In the genomic region with DNA sequence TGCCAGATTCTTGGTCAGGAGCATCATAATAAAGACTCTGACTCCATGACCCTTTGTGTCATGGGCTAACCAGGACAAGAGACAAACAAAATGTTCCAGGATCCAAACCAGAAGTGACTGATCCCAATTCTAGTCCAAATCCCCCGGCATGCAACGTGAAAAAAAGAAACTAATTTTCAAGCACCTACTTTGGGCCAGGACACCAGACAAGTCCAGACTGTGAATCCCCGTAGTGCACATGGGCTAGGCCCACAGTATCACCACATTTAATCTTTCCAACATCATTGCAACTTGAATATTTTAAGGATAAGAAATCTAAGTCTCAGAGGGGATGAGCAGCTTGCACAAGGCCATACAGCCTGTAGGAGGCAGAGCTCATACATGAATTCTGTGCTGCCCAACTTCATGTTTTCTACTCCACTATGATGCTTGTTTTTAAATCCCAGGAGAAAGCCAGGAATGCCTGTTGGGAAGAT, we compare ENCODE assay signal across 20 cellular contexts.
DNase-seq lines count a peak whose midpoint lies in the region; ATAC-seq and TF ChIP-seq lines count a peak whose summit lies in the region.
"Had no signal": no experiment of that assay in that cellular context is flagged by ENCODE, and none has a peak within 500 bp of the region (broad histone marks: within the 10 kb centered on the region; RNA-seq: fewer than 3 reads in every experiment).

No MANE protein-coding gene starts in this region.

- H3K27ac ChIP-seq in HCT116 (ENCODE audit: low read depth, low read length) = no peak overlapping the region
- peak overlapping the region in 1 of 4 donors; percentile 19 for H3K27ac ChIP-seq in gastroesophageal sphincter
- H3K27ac ChIP-seq in gastrocnemius medialis = peak overlapping the region in 2 of 4 donors; percentile 13 to 28
- H3K27ac ChIP-seq: BLaER1 treated with 17β-estradiol and CSF1 and Interleukin-3, amounts not matched to agents 10 nM and 100 nM; PC-9 had no signal

- no peak overlapping the region for H2AFZ ChIP-seq in HCT116 (ENCODE audit: low read depth, low read length, poor library complexity, severe bottlenecking)
- H2AFZ ChIP-seq: PC-9 had no signal

- RAD21 ChIA-PET in HCT116 (lab: Charles Lee; ENCODE audit: low non-redundant PET in 1 of 2, low total read pairs in 2 of 2, uncharacterized antibody in 2 of 2, unreplicated experiment in 2 of 2) = no interaction called here

- H3K36me3 Mint-ChIP-seq in activated T-cell treated with anti-CD3 and anti-CD28 coated beads, Interleukin-2, amount 50 U/mL, for 4 hours (ENCODE audit: insufficient read depth) = no peaks in the 10 kb centered on the region
- H3K36me3 Mint-ChIP-seq: natural killer cell treated with Interleukin-12 subunit alpha and Interleukin-12 subunit beta and Interleukin-15 and Interleukin-18, amount 100 ng/mL, for 72 hours had no signal

- no peaks in the 10 kb centered on the region for H3K4me1 Mint-ChIP-seq in activated T-cell treated with anti-CD3 and anti-CD28 coated beads, Interleukin-2, amount 50 U/mL, for 4 hours (ENCODE audit: low read depth)
- H3K4me1 Mint-ChIP-seq: activated CD4-positive, alpha-beta memory T cell treated with anti-CD3 and anti-CD28 coated beads, Interleukin-2, amount 10 ng/mL, durations not matched to agents 7 days and 5 days; central memory CD8-positive, alpha-beta T cell had no signal

- ATAC-seq in HCT116 (no peak), gastroesophageal sphincter (peak; percentile 80), gastrocnemius medialis (peak; percentile 70 to 74), GM21390 (IDR thresholded peaks at IDR 0.05; ENCODE audit: unreplicated experiment) (no peak)
- no peak for ATAC-seq in activated T-cell treated with anti-CD3 and anti-CD28 coated beads, Interleukin-2, amount 50 U/mL, for 4 hours
- ATAC-seq: effector memory CD8-positive, alpha-beta T cell; natural killer cell treated with Interleukin-12 subunit alpha and Interleukin-12 subunit beta and Interleukin-15 and Interleukin-18, amount 100 ng/mL, for 72 hours; right cardiac atrium had no signal

- peak in 2 of 3 experiments; percentile 20 to 36; a peak in 2 of 6 replicates for TF ChIP-seq CTCF in HCT116 (IDR thresholded peaks at IDR 0.05 in 2 of 3, conservative IDR thresholded peaks at IDR 0.05 in 1 of 3; ENCODE audit: borderline replicate concordance in 1 of 3, insufficient read depth in 1 of 3, low read depth in 2 of 3, low read length in 2 of 3)
- peak in 1 of 4 experiments; percentile 6 for TF ChIP-seq CTCF in gastroesophageal sphincter (IDR thresholded peaks at IDR 0.05)
- TF ChIP-seq CTCF in gastrocnemius medialis (IDR thresholded peaks at IDR 0.05 in 4 of 5, conservative IDR thresholded peaks at IDR 0.05 in 1 of 5) = no peak
- TF ChIP-seq CTCF in GM10266 (IDR thresholded peaks at IDR 0.05; ENCODE audit: control insufficient read depth, insufficient read depth, low read depth, missing control alignments) = no peak

- in situ Hi-C loops in gastrocnemius medialis (cut with MboI; ENCODE audit: low sequenced_read_pairs in 4 of 4) = no loop called here

- H3K79me2 ChIP-seq in HCT116 (ENCODE audit: insufficient read depth, low read length) = no peaks in the 10 kb centered on the region

- H3K9me3 ChIP-seq in HCT116 (ENCODE audit: control insufficient read depth in 1 of 2, insufficient read depth in 1 of 2, low read depth in 1 of 2, low read length in 2 of 2) = no peaks in the 10 kb centered on the region
- H3K9me3 ChIP-seq in gastroesophageal sphincter = no peaks in the 10 kb centered on the region
- H3K9me3 ChIP-seq in gastrocnemius medialis = no peaks in the 10 kb centered on the region
- H3K9me3 ChIP-seq: adrenal gland had no signal

- POLR2A ChIA-PET in HCT116 (lab: Charles Lee) = no interaction called here

- no peak overlapping the region for H3K4me3 ChIP-seq in HCT116 (replicated peaks in 1 of 2; ENCODE audit: low read depth in 1 of 2, low read length in 2 of 2)
- H3K4me3 ChIP-seq in gastroesophageal sphincter = no peak overlapping the region
- no peak overlapping the region for H3K4me3 ChIP-seq in gastrocnemius medialis
- H3K4me3 ChIP-seq: adrenal gland; BLaER1 treated with 17β-estradiol and CSF1 and Interleukin-3, amounts not matched to agents 10 nM and 100 nM; PC-9 had no signal

- no peaks in the 10 kb centered on the region for H3K36me3 ChIP-seq in HCT116 (ENCODE audit: control insufficient read depth in 1 of 2, insufficient read depth in 2 of 2, low read length in 2 of 2)
- H3K36me3 ChIP-seq in gastroesophageal sphincter = no peaks in the 10 kb centered on the region
- H3K36me3 ChIP-seq in gastrocnemius medialis = no peaks in the 10 kb centered on the region
- H3K36me3 ChIP-seq: adrenal gland; BLaER1 treated with 17β-estradiol and CSF1 and Interleukin-3, amounts not matched to agents 10 nM and 100 nM had no signal

- peak; percentile 1 for DNase-seq in EH (ENCODE audit: low read depth)
- DNase-seq in HCT116 (ENCODE audit: low read depth, low spot score) = no peak
- peak; percentile 24 to 67 for DNase-seq in gastrocnemius medialis
- no peak for DNase-seq in GM10266 (ENCODE audit: extremely low spot score)
- no peak for DNase-seq in NCI-H524 treated with DMSO at 0.1 percent for 48 hours (lab: John Stamatoyannopoulos, UW)
- no peak for DNase-seq in activated T-cell treated with anti-CD3 and anti-CD28 coated beads, Interleukin-2, amount 50 U/mL, for 4 hours
- DNase-seq: activated CD4-positive, alpha-beta memory T cell treated with anti-CD3 and anti-CD28 coated beads, Interleukin-2, amount 10 ng/mL, durations not matched to agents 7 days and 5 days; adrenal gland; DMS79 treated with DMSO at 0.1 percent for 48 hours; effector memory CD8-positive, alpha-beta T cell; NCI-H1092; NCI-H226; PC-9; right cardiac atrium; stimulated activated CD4-positive, alpha-beta T cell treated with anti-CD3 and anti-CD28 coated beads, Interleukin-1b, Interleukin-23, amount 100 ng/mL, for 48 hours had no signal

- no peak overlapping the region for H3K4me3 Mint-ChIP-seq in activated T-cell treated with anti-CD3 and anti-CD28 coated beads, Interleukin-2, amount 50 U/mL, for 4 hours
- H3K4me3 Mint-ChIP-seq: activated CD4-positive, alpha-beta memory T cell treated with anti-CD3 and anti-CD28 coated beads, Interleukin-2, amount 10 ng/mL, durations not matched to agents 7 days and 5 days; central memory CD8-positive, alpha-beta T cell; effector memory CD8-positive, alpha-beta T cell; natural killer cell treated with Interleukin-12 subunit alpha and Interleukin-12 subunit beta and Interleukin-15 and Interleukin-18, amount 100 ng/mL, for 72 hours had no signal

- CTCF ChIA-PET in HCT116 (lab: Charles Lee) = no interaction called here

- WGBS in gastroesophageal sphincter (ENCODE audit: low coverage in 1 of 2), 2 donors = 73 to 92% methylated on average over 2 of the region's 3 CpGs

- no peak overlapping the region for H3K9ac ChIP-seq in HCT116 (ENCODE audit: low read length)
- H3K9ac ChIP-seq: BLaER1 treated with 17β-estradiol and CSF1 and Interleukin-3, amounts not matched to agents 10 nM and 100 nM had no signal

- H3K27me3 ChIP-seq in HCT116 (ENCODE audit: insufficient read depth, low read length) (peaks cover 34% of the 10 kb centered on the region; the same call in 1 of the 2 replicates), gastroesophageal sphincter (peaks cover 26% of the 10 kb centered on the region), gastrocnemius medialis (peaks cover 0 to 5% (median 4%) of the 10 kb centered on the region in 3 donors)
- H3K27me3 ChIP-seq: adrenal gland; BLaER1 treated with 17β-estradiol and CSF1 and Interleukin-3, amounts not matched to agents 10 nM and 100 nM had no signal

- 0 out of 2 replicates have a peak, but pooled peaks have one; percentile 16 for TF ChIP-seq RAD21 in HCT116 (IDR thresholded peaks at IDR 0.05; ENCODE audit: low read depth)

- peaks cover 9% of the 10 kb centered on the region for H3K27me3 Mint-ChIP-seq in activated T-cell treated with anti-CD3 and anti-CD28 coated beads, Interleukin-2, amount 50 U/mL, for 4 hours (ENCODE audit: low read depth)
- H3K27me3 Mint-ChIP-seq: activated CD4-positive, alpha-beta memory T cell treated with anti-CD3 and anti-CD28 coated beads, Interleukin-2, amount 10 ng/mL, durations not matched to agents 7 days and 5 days had no signal

- no TSS peak for BruUV-seq in HCT116 (replicated peaks; lab: Mats Ljungman, UMichigan)

- H4K20me1 ChIP-seq in HCT116 (ENCODE audit: insufficient read depth) = no peaks in the 10 kb centered on the region
- H4K20me1 ChIP-seq: BLaER1 treated with 17β-estradiol and CSF1 and Interleukin-3, amounts not matched to agents 10 nM and 100 nM had no signal

- no peak for TF ChIP-seq EP300 in gastroesophageal sphincter (IDR thresholded peaks at IDR 0.05)

- H3K4me2 ChIP-seq in HCT116 (ENCODE audit: low read length) = no peak overlapping the region
- H3K4me2 ChIP-seq: BLaER1 treated with 17β-estradiol and CSF1 and Interleukin-3, amounts not matched to agents 10 nM and 100 nM; PC-9 had no signal

- intact Hi-C loops in HCT116 (cut with micrococcal nuclease) = loop anchor here (10.0 kb wide), 1 partner anchor 64 kb away; no protein-coding TSS in a partner anchor
- intact Hi-C loops in gastrocnemius medialis (cut with DNase I; ENCODE audit: low total_unique reads) = loop anchor here (10.0 kb wide), 1 partner anchor 496 kb away; the partner anchor contains the start of gene XYLT1

- H3K9me2 ChIP-seq in HCT116 (ENCODE audit: insufficient read depth) = no peaks in the 10 kb centered on the region

- H3K4me1 ChIP-seq in HCT116 (ENCODE audit: control insufficient read depth in 1 of 2, insufficient read depth in 2 of 2, low read length in 2 of 2) = no peaks in the 10 kb centered on the region
- no peaks in the 10 kb centered on the region for H3K4me1 ChIP-seq in gastroesophageal sphincter
- H3K4me1 ChIP-seq in gastrocnemius medialis = no peaks in the 10 kb centered on the region
- H3K4me1 ChIP-seq: adrenal gland; BLaER1 treated with 17β-estradiol and CSF1 and Interleukin-3, amounts not matched to agents 10 nM and 100 nM had no signal

- no peak for TF ChIP-seq POLR2A in HCT116 (IDR thresholded peaks at IDR 0.05; ENCODE audit: borderline replicate concordance, extremely low read depth, insufficient read depth, insufficient read length)
- no peak for TF ChIP-seq POLR2A in gastroesophageal sphincter (IDR thresholded peaks at IDR 0.05)
- TF ChIP-seq POLR2A in gastrocnemius medialis (IDR thresholded peaks at IDR 0.05) = no peak

- H3K9me3 Mint-ChIP-seq in activated T-cell treated with anti-CD3 and anti-CD28 coated beads, Interleukin-2, amount 50 U/mL, for 4 hours = no peaks in the 10 kb centered on the region
- H3K9me3 Mint-ChIP-seq: activated CD4-positive, alpha-beta memory T cell treated with anti-CD3 and anti-CD28 coated beads, Interleukin-2, amount 10 ng/mL, durations not matched to agents 7 days and 5 days; central memory CD8-positive, alpha-beta T cell; effector memory CD8-positive, alpha-beta T cell; natural killer cell treated with Interleukin-12 subunit alpha and Interleukin-12 subunit beta and Interleukin-15 and Interleukin-18, amount 100 ng/mL, for 72 hours had no signal

TF ChIP-seq in HCT116, 20 proteins besides CTCF, POLR2A, EP300 and RAD21 (continues in another document):
- no peak for TF ChIP-seq ATF3 (IDR thresholded peaks at IDR 0.05)
- no peak for TF ChIP-seq EZH2phosphoT487 (IDR thresholded peaks at IDR 0.05; ENCODE audit: borderline replicate concordance)

Comparison
In these comparisons a context has a peak if more than half of its experiments do, and no peak if none do; other contexts are left out.
1. DNase-seq: peak in EH (single experiment) and gastrocnemius medialis (2 of 2); none in HCT116 (single experiment), GM10266 (single experiment), NCI-H524 treated with DMSO at 0.1 percent for 48 hours (single experiment) and activated T-cell treated with anti-CD3 and anti-CD28 coated beads, Interleukin-2, amount 50 U/mL, for 4 hours (single experiment).
2. ATAC-seq: peak in gastroesophageal sphincter (single experiment) and gastrocnemius medialis (2 of 2); none in HCT116 (single experiment), GM21390 (single experiment) and activated T-cell treated with anti-CD3 and anti-CD28 coated beads, Interleukin-2, amount 50 U/mL, for 4 hours (0 of 2).
3. CTCF ChIP-seq: peak in HCT116 (2 of 3); none in gastrocnemius medialis (0 of 5) and GM10266 (single experiment).